In genomic region chr5:125149503-125149902, GRCh38 we compare ENCODE assay signal across 24 cellular contexts.
A peak's percentile ranks its signal among the peaks of the same experiment; 100 is the strongest.
DNase-seq lines count a peak whose midpoint lies in the region; ATAC-seq, FAIRE-seq and TF ChIP-seq lines count a peak whose summit lies in the region.
"Had no signal": no experiment of that assay in that cellular context is flagged by ENCODE, and none has a peak within 500 bp of the region (broad histone marks: within the 10 kb centered on the region; RNA-seq: fewer than 3 reads in every experiment).

No MANE protein-coding gene starts in this region.

- no peaks in the 10 kb centered on the region for H3K36me3 ChIP-seq in SU-DHL-6 (ENCODE audit: low read length)
- H3K36me3 ChIP-seq: upper lobe of left lung had no signal

- H3K9me3 Mint-ChIP-seq in glutamatergic neuron (ENCODE audit: unreplicated experiment): no peaks in the 10 kb centered on the region
- H3K9me3 Mint-ChIP-seq: activated B cell treated with CpG ODN at 0.5 μM for 24 hours, naive B cell had no signal

- no peaks in the 10 kb centered on the region for H3F3A ChIP-seq in SU-DHL-6 (ENCODE audit: insufficient read depth)

- no peaks in the 10 kb centered on the region for H3K36me3 Mint-ChIP-seq in glutamatergic neuron (ENCODE audit: unreplicated experiment)
- H3K36me3 Mint-ChIP-seq: naive B cell had no signal

- DNase-seq in NCI-H69 (lab: John Stamatoyannopoulos, UW): peak; percentile 72
- DNase-seq in glutamatergic neuron: no peak
- peak; percentile 54 for DNase-seq in retina
- no peak for DNase-seq in stimulated activated CD4-positive, alpha-beta T cell treated with anti-CD3 and anti-CD28 coated beads, Interleukin-12 subunit alpha, Interleukin-12 subunit beta, amount 100 ng/mL, for 4 hours
- DNase-seq in NCI-H1436 treated with DMSO at 0.1 percent for 48 hours (lab: John Stamatoyannopoulos, UW): no peak
- DNase-seq in RCC 7860 (ENCODE audit: low spot score): no peak
- DNase-seq: activated B cell treated with CpG ODN at 0.5 μM for 24 hours; activated CD4-positive, alpha-beta T cell treated with anti-CD3 and anti-CD28 coated beads, Interleukin-2, amount 50 U/mL, for 4 hours; activated naive CD4-positive, alpha-beta T cell treated with Interleukin-2 at 50 U/mL for 16 hours; amniotic stem cell; effector memory CD8-positive, alpha-beta T cell; foreskin keratinocyte; IMR-90; naive B cell; NCI-H1092; NCI-H187; NCI-H2171 treated with DMSO at 0.1 percent for 48 hours; NCI-H748 treated with DMSO at 0.1 percent for 48 hours; T-helper 9 cell; upper lobe of left lung had no signal

- FAIRE-seq in RCC 7860 (lab: Jason Lieb, UNC): no peak

- TF ChIP-seq CTCF in SU-DHL-6 (IDR thresholded peaks at IDR 0.05; ENCODE audit: insufficient read depth, low read length, poor library complexity, severe bottlenecking) (no peak), glutamatergic neuron (IDR thresholded peaks at IDR 0.05; ENCODE audit: partially characterized antibody, unreplicated experiment) (no peak)

- no peaks in the 10 kb centered on the region for H3K27me3 Mint-ChIP-seq in glutamatergic neuron (ENCODE audit: unreplicated experiment)
- H3K27me3 Mint-ChIP-seq: activated B cell treated with CpG ODN at 0.5 μM for 24 hours; effector memory CD8-positive, alpha-beta T cell; naive B cell had no signal

- H3K79me2 ChIP-seq in SU-DHL-6 (ENCODE audit: insufficient read depth, low read length): no peaks in the 10 kb centered on the region

- H3K4me2 ChIP-seq in SU-DHL-6 (ENCODE audit: low read depth, low read length, poor library complexity, severe bottlenecking): peak overlapping the region; percentile 59

- no peak for ATAC-seq in GM21390 (IDR thresholded peaks at IDR 0.05; ENCODE audit: unreplicated experiment)
- ATAC-seq: effector memory CD8-positive, alpha-beta T cell; foreskin keratinocyte; left lobe of liver had no signal

- H3K9me3 ChIP-seq in SU-DHL-6 (ENCODE audit: insufficient read depth, low read length): no peaks in the 10 kb centered on the region
- H3K9me3 ChIP-seq: upper lobe of left lung had no signal

- H3K9ac ChIP-seq in SU-DHL-6 (ENCODE audit: low read length): peak overlapping the region; percentile 13

- H3K4me3 Mint-ChIP-seq in glutamatergic neuron (ENCODE audit: unreplicated experiment): no peak overlapping the region
- H3K4me3 Mint-ChIP-seq: activated B cell treated with CpG ODN at 0.5 μM for 24 hours; effector memory CD8-positive, alpha-beta T cell had no signal

- H3K27ac Mint-ChIP-seq in glutamatergic neuron (ENCODE audit: unreplicated experiment): peak overlapping the region; percentile 52
- H3K27ac Mint-ChIP-seq: activated B cell treated with CpG ODN at 0.5 μM for 24 hours; effector memory CD8-positive, alpha-beta T cell; naive B cell had no signal

- peak overlapping the region; percentile 64 for H3K27ac ChIP-seq in SU-DHL-6 (ENCODE audit: low read depth, low read length)
- H3K27ac ChIP-seq: coronary artery, foreskin keratinocyte, upper lobe of left lung had no signal

- peaks cover 12% of the 10 kb centered on the region for H3K4me1 Mint-ChIP-seq in glutamatergic neuron (ENCODE audit: low read depth, unreplicated experiment)

- H2AFZ ChIP-seq in SU-DHL-6 (ENCODE audit: low read depth, low read length, severe bottlenecking): peak overlapping the region; percentile 33

- H3K4me3 ChIP-seq in SU-DHL-6 (ENCODE audit: insufficient read depth, low read length, poor library complexity, severe bottlenecking): no peak overlapping the region
- H3K4me3 ChIP-seq: coronary artery, upper lobe of left lung had no signal

- H3K27me3 ChIP-seq in SU-DHL-6 (ENCODE audit: low read length): no peaks in the 10 kb centered on the region
- H3K27me3 ChIP-seq: foreskin keratinocyte, upper lobe of left lung had no signal

- no peaks in the 10 kb centered on the region for H3K9me2 ChIP-seq in SU-DHL-6 (replicated peaks; ENCODE audit: insufficient read depth, low read length)

- H4K20me1 ChIP-seq in SU-DHL-6 (ENCODE audit: low read depth, low read length): no peaks in the 10 kb centered on the region

Comparison
In these comparisons a context has a peak if more than half of its experiments do, and no peak if none do; other contexts are left out.
1. DNase-seq: peak in NCI-H69 (single experiment) and retina (single experiment); none in glutamatergic neuron (single experiment), stimulated activated CD4-positive, alpha-beta T cell treated with anti-CD3 and anti-CD28 coated beads, Interleukin-12 subunit alpha, Interleukin-12 subunit beta, amount 100 ng/mL, for 4 hours (single experiment), NCI-H1436 treated with DMSO at 0.1 percent for 48 hours (single experiment) and RCC 7860 (single experiment).